In genomic region chr7:157633465-157634185, GRCh38 we compare ENCODE assay signal across 26 cellular contexts.
"Had no signal": no experiment of that assay in that cellular context is flagged by ENCODE, and none has a peak within 500 bp of the region (broad histone marks: within the 10 kb centered on the region; RNA-seq: fewer than 3 reads in every experiment).

No MANE protein-coding gene starts in this region.

- H3K9me3 Mint-ChIP-seq: activated CD4-positive, alpha-beta T cell treated with anti-CD3 and anti-CD28 coated beads, Interleukin-2, amount 10 ng/mL, durations not matched to agents 7 days and 5 days; activated CD8-positive, alpha-beta T cell treated with anti-CD3 and anti-CD28 coated beads for 36 hours; activated T-helper 2 cell treated with anti-CD3 and anti-CD28 coated beads, Interferon-gamma antibody, Interleukin-2, Interleukin-4, amounts not matched to agents 10 μg/mL and 5 μg/mL and 100 μg/mL, durations not matched to agents 14 hours and 24 hours and 36 hours; memory B cell; T-helper 1 cell treated with Interleukin-12 subunit alpha and Interleukin-12 subunit beta and Interleukin-4 antibody, amounts not matched to agents 30 μg/mL and 1 μg/mL, for 36 hours had no signal

- DNase-seq: activated CD4-positive, alpha-beta T cell treated with anti-CD3 and anti-CD28 coated beads, Interleukin-2, amount 10 ng/mL, durations not matched to agents 7 days and 5 days; activated CD4-positive, CD25-positive, alpha-beta regulatory T cell treated with anti-CD3 and anti-CD28 coated beads, Interleukin-2, amount 50 U/mL, for 72 hours; activated CD8-positive, alpha-beta T cell treated with anti-CD3 and anti-CD28 coated beads for 36 hours; activated T-cell treated with anti-CD3 and anti-CD28 coated beads, Interleukin-2, amount 50 U/mL, for 48 hours; cortex of kidney; foreskin fibroblast; hippocampal formation; left cardiac atrium; pancreas; right cardiac atrium; SK-N-SH; stimulated activated CD4-positive, alpha-beta T cell treated with anti-CD3 and anti-CD28 coated beads, Interleukin-2, amount 100 ng/mL, for 48 hours; stimulated activated naive CD8-positive, alpha-beta T cell treated with anti-CD3 and anti-CD28 coated beads, Interleukin-15, Interleukin-2, amounts not matched to agents 100 U/mL and 50 U/mL, for 24 hours; SW 1271; T-helper 9 cell; testis; transverse colon had no signal

- H3K4me3 Mint-ChIP-seq: activated CD4-positive, alpha-beta T cell treated with anti-CD3 and anti-CD28 coated beads, Interleukin-2, amount 10 ng/mL, durations not matched to agents 7 days and 5 days; activated CD8-positive, alpha-beta T cell treated with anti-CD3 and anti-CD28 coated beads for 36 hours; activated naive CD8-positive, alpha-beta T cell; brain; memory B cell; nephron; T-helper 1 cell treated with Interleukin-12 subunit alpha and Interleukin-12 subunit beta and Interleukin-4 antibody, amounts not matched to agents 30 μg/mL and 1 μg/mL, for 36 hours had no signal

- ATAC-seq: activated CD8-positive, alpha-beta T cell treated with anti-CD3 and anti-CD28 coated beads for 36 hours; esophagus mucosa; left cardiac atrium; pancreas; stimulated activated naive CD8-positive, alpha-beta T cell treated with anti-CD3 and anti-CD28 coated beads, Interleukin-15, Interleukin-2, amounts not matched to agents 100 U/mL and 50 U/mL, for 24 hours had no signal

- H3K27me3 ChIP-seq: ascending aorta, pancreas, testis, transverse colon had no signal

- H3K36me3 Mint-ChIP-seq: activated naive CD8-positive, alpha-beta T cell; memory B cell had no signal

- H3K27ac ChIP-seq: ascending aorta, cardiac muscle cell, pancreas, testis, transverse colon had no signal

- H3K4me3 ChIP-seq: ascending aorta, cardiac muscle cell, pancreas, testis, transverse colon had no signal

- H3K4me1 Mint-ChIP-seq: memory B cell, nephron had no signal

- H3K9me3 ChIP-seq: ascending aorta, pancreas, SK-N-SH, testis, transverse colon had no signal

- H3K36me3 ChIP-seq: ascending aorta, cardiac muscle cell, pancreas, transverse colon had no signal
